Comparison of ENCODE assay signal across 8 cellular contexts in genomic region chr2:97870396-97870843, GRCh38.
DNase-seq lines count a peak whose midpoint lies in the region; ATAC-seq and TF ChIP-seq lines count a peak whose summit lies in the region.

No MANE protein-coding gene starts in this region.

- H3K27ac Mint-ChIP-seq in neural progenitor cell (peak overlapping the region; percentile 22), nephron progenitor cell (no peak overlapping the region), endothelial cell (ENCODE audit: unreplicated experiment) (no peak overlapping the region)

- TF ChIP-seq CTCF in SK-N-SH (IDR thresholded peaks at IDR 0.05), result no peak
- TF ChIP-seq CTCF in neural progenitor cell (IDR thresholded peaks at IDR 0.05), result no peak
- TF ChIP-seq CTCF in nephron progenitor cell (IDR thresholded peaks at IDR 0.05), result no peak
- no peak for TF ChIP-seq CTCF in endothelial cell (IDR thresholded peaks at IDR 0.05; ENCODE audit: unreplicated experiment)

- H4K20me1 ChIP-seq in SK-N-SH (ENCODE audit: insufficient read depth), result no peaks in the 10 kb centered on the region
- no peaks in the 10 kb centered on the region for H4K20me1 ChIP-seq in neural progenitor cell (ENCODE audit: low read depth)

- H3K4me3 Mint-ChIP-seq in neural progenitor cell, result no peak overlapping the region
- no peak overlapping the region for H3K4me3 Mint-ChIP-seq in nephron progenitor cell
- H3K4me3 Mint-ChIP-seq in endothelial cell (ENCODE audit: unreplicated experiment), result no peak overlapping the region

- ATAC-seq in GM19467 (IDR thresholded peaks at IDR 0.05; ENCODE audit: unreplicated experiment) (peak; percentile 99), HG03521 (IDR thresholded peaks at IDR 0.05; ENCODE audit: unreplicated experiment) (peak; percentile 96)

- no peak overlapping the region for H3K4me3 ChIP-seq in SK-N-SH (ENCODE audit: low read depth in 2 of 2, low read length in 1 of 2)
- no peak overlapping the region for H3K4me3 ChIP-seq in neural progenitor cell

- H3K4me2 ChIP-seq in SK-N-SH (peak overlapping the region; percentile 67), neural progenitor cell (no peak overlapping the region)

- peak in 1 of 2 experiments; percentile 24; a peak in 1 of 4 replicates for TF ChIP-seq EP300 in SK-N-SH (IDR thresholded peaks at IDR 0.05; ENCODE audit: borderline replicate concordance in 1 of 2, low read depth in 1 of 2, low read length in 1 of 2)

- H3K27me3 Mint-ChIP-seq in neural progenitor cell (ENCODE audit: insufficient read depth, low read depth) (no peaks in the 10 kb centered on the region), nephron progenitor cell (ENCODE audit: low read depth, poor library complexity) (no peaks in the 10 kb centered on the region), endothelial cell (ENCODE audit: unreplicated experiment) (peaks cover 2% of the 10 kb centered on the region)

- H3K27ac ChIP-seq in SK-N-SH (ENCODE audit: low read depth in 2 of 2, low read length in 1 of 2) (peak overlapping the region; percentile 55 to 74; a peak in 3 of 4 replicates), neural progenitor cell (no peak overlapping the region)

- H3K79me2 ChIP-seq in SK-N-SH (ENCODE audit: insufficient read depth), result peaks cover 6% of the 10 kb centered on the region
- no peaks in the 10 kb centered on the region for H3K79me2 ChIP-seq in neural progenitor cell (ENCODE audit: low read depth)

- H3K9me3 ChIP-seq in SK-N-SH (no peaks in the 10 kb centered on the region), neural progenitor cell (ENCODE audit: low read depth) (peaks cover 3% of the 10 kb centered on the region)

- H3K4me1 Mint-ChIP-seq in neural progenitor cell (peaks cover 20% of the 10 kb centered on the region), nephron progenitor cell (peaks cover 23% of the 10 kb centered on the region), endothelial cell (ENCODE audit: unreplicated experiment) (peaks cover 17% of the 10 kb centered on the region)

- H2AFZ ChIP-seq in SK-N-SH (ENCODE audit: low read depth), result no peak overlapping the region
- no peak overlapping the region for H2AFZ ChIP-seq in neural progenitor cell (replicated peaks)

- H3K27me3 ChIP-seq in SK-N-SH (ENCODE audit: insufficient read depth) (no peaks in the 10 kb centered on the region), neural progenitor cell (no peaks in the 10 kb centered on the region)

- peaks cover 28% of the 10 kb centered on the region for H3K36me3 Mint-ChIP-seq in neural progenitor cell
- peaks cover 64% of the 10 kb centered on the region for H3K36me3 Mint-ChIP-seq in nephron progenitor cell (ENCODE audit: low read depth)
- H3K36me3 Mint-ChIP-seq in endothelial cell (ENCODE audit: low read depth, unreplicated experiment), result peaks cover 8% of the 10 kb centered on the region

- TF ChIP-seq RAD21 in SK-N-SH (IDR thresholded peaks at IDR 0.05; ENCODE audit: low read length), result 0 out of 2 replicates have a peak, but pooled peaks have one; percentile 14

- peak overlapping the region; percentile 10; the same call in 1 of the 2 replicates for H3K9ac ChIP-seq in SK-N-SH
- no peak overlapping the region for H3K9ac ChIP-seq in neural progenitor cell

- POLR2A ChIA-PET in SK-N-SH (lab: Yijun Ruan, JAX), result no interaction called here

- CTCF ChIA-PET in SK-N-SH (lab: Yijun Ruan, JAX), result interaction anchor here (1.7 kb wide), 1 partner anchor 9 kb away, joined by 4 read pairs; no protein-coding TSS in a partner anchor

- no peaks in the 10 kb centered on the region for H3K9me2 ChIP-seq in SK-N-SH

- H3K9me3 Mint-ChIP-seq in neural progenitor cell (peaks cover 30% of the 10 kb centered on the region), nephron progenitor cell (peaks cover 59% of the 10 kb centered on the region), endothelial cell (ENCODE audit: unreplicated experiment) (no peaks in the 10 kb centered on the region)

- H3F3A ChIP-seq in SK-N-SH (replicated peaks; ENCODE audit: insufficient read depth), result peaks cover 24% of the 10 kb centered on the region
- H3F3A ChIP-seq in neural progenitor cell (ENCODE audit: low read depth), result no peaks in the 10 kb centered on the region

- 39% methylated on average over 4 of the region's 4 CpGs for WGBS in SK-N-SH (ENCODE audit: low lambda C conversion rate)

- H3K36me3 ChIP-seq in SK-N-SH (replicated peaks in 1 of 2; ENCODE audit: control insufficient read depth in 1 of 2, insufficient read depth in 2 of 2, low read length in 1 of 2) (no peaks in the 10 kb centered on the region), neural progenitor cell (no peaks in the 10 kb centered on the region)

- H3K4me1 ChIP-seq in SK-N-SH (ENCODE audit: control insufficient read depth in 1 of 2, insufficient read depth in 2 of 2, low read depth in 1 of 2, low read length in 1 of 2), result peaks cover 2 to 19% of the 10 kb centered on the region in 2 experiments
- H3K4me1 ChIP-seq in neural progenitor cell, result no peaks in the 10 kb centered on the region

- DNase-seq in DMS53 treated with DMSO at 0.1 percent for 48 hours (lab: John Stamatoyannopoulos, UW; ENCODE audit: unreplicated experiment) (peak; percentile 28), SK-N-SH (no peak), dermis blood vessel endothelial cell (peak; percentile 44), neural progenitor cell (ENCODE audit: low spot score) (no peak), nephron progenitor cell (no peak), endothelial cell (ENCODE audit: low spot score) (no peak)

TF ChIP-seq in SK-N-SH, 30 proteins besides CTCF, POLR2A, EP300 and RAD21:
- TF ChIP-seq TCF12 (IDR thresholded peaks at IDR 0.05) (peak; percentile 70), RXRA (IDR thresholded peaks at IDR 0.05; ENCODE audit: borderline replicate concordance, low read depth) (peak; percentile 59; the same call in 1 of the 2 replicates), ELF1 (IDR thresholded peaks at IDR 0.05) (0 out of 2 replicates have a peak, but pooled peaks have one; percentile 17), PBX3 (IDR thresholded peaks at IDR 0.05) (peak; percentile 71), FOXJ3 (CRISPR knock-in tag; IDR thresholded peaks at IDR 0.05) (no peak)

Comparison
In these comparisons a context has a peak if more than half of its experiments do, and no peak if none do; other contexts are left out.
1. DNase-seq: peak in DMS53 treated with DMSO at 0.1 percent for 48 hours (single experiment) and dermis blood vessel endothelial cell (single experiment); none in SK-N-SH (single experiment), neural progenitor cell (single experiment), nephron progenitor cell (single experiment) and endothelial cell (single experiment).